1 cellular context compared by ENCODE assay signal in the genomic region with DNA sequence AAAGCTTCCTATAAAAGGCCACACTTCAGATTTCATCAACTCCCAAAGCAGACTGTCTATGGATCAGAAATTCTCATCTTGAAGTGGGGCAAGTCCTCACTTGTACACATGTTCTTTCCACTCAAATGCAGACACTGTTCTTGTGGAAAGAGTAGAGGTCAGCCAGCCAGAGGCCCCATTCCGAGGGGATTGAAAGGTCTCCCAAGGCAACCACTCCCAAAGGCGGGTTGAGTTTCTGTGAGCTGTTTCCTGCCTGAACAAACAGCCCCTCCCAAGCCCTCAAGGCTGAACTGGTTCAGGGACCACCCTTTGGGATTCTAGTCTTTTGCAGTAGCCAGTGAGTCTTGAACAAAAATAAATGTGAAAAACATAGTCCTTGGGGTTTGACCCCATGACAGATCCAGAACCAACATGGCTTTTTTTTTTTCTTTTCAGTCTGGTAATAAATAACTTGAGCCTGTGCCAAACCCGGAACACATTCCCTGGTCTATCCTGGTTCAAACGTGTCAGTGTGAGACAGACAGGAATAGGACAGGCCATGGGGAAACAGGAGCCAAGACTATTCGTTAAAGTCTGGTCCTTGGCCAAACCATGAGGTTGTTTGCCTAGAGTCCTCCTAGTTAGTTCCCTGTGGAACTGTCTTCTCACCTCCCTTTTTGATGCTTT.
TF ChIP-seq lines count a peak whose summit lies in the region.

No MANE protein-coding gene starts in this region.

TF ChIP-seq in HepG2, 621 proteins besides CTCF, POLR2A, EP300 and RAD21 (continued from another document and continues in another):
- TF ChIP-seq ATF7 (IDR thresholded peaks at IDR 0.05), result no peak
- no peak for TF ChIP-seq ATF7 (CRISPR knock-in tag; IDR thresholded peaks at IDR 0.05)
- TF ChIP-seq JUNB (CRISPR knock-in tag; IDR thresholded peaks at IDR 0.05; ENCODE audit: borderline replicate concordance), result no peak
- TF ChIP-seq CENPT (CRISPR knock-in tag; IDR thresholded peaks at IDR 0.05; ENCODE audit: low read depth), result no peak
- TF ChIP-seq ZZZ3 (CRISPR knock-in tag; IDR thresholded peaks at IDR 0.05; ENCODE audit: borderline replicate concordance), result no peak
- TF ChIP-seq, protein P1, sequence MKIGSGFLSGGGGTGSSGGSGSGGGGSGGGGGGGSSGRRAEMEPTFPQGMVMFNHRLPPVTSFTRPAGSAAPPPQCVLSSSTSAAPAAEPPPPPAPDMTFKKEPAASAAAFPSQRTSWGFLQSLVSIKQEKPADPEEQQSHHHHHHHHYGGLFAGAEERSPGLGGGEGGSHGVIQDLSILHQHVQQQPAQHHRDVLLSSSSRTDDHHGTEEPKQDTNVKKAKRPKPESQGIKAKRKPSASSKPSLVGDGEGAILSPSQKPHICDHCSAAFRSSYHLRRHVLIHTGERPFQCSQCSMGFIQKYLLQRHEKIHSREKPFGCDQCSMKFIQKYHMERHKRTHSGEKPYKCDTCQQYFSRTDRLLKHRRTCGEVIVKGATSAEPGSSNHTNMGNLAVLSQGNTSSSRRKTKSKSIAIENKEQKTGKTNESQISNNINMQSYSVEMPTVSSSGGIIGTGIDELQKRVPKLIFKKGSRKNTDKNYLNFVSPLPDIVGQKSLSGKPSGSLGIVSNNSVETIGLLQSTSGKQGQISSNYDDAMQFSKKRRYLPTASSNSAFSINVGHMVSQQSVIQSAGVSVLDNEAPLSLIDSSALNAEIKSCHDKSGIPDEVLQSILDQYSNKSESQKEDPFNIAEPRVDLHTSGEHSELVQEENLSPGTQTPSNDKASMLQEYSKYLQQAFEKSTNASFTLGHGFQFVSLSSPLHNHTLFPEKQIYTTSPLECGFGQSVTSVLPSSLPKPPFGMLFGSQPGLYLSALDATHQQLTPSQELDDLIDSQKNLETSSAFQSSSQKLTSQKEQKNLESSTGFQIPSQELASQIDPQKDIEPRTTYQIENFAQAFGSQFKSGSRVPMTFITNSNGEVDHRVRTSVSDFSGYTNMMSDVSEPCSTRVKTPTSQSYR (CRISPR knock-in tag; IDR thresholded peaks at IDR 0.05; ENCODE audit: borderline replicate concordance), result no peak
- no peak for TF ChIP-seq KAT7 (CRISPR knock-in tag; IDR thresholded peaks at IDR 0.05; ENCODE audit: borderline replicate concordance)
- TF ChIP-seq REXO4 (CRISPR knock-in tag; IDR thresholded peaks at IDR 0.05; ENCODE audit: borderline replicate concordance), result no peak
- no peak for TF ChIP-seq RBFOX2 (IDR thresholded peaks at IDR 0.05; ENCODE audit: low read depth, low read length)
- TF ChIP-seq, protein P2, sequence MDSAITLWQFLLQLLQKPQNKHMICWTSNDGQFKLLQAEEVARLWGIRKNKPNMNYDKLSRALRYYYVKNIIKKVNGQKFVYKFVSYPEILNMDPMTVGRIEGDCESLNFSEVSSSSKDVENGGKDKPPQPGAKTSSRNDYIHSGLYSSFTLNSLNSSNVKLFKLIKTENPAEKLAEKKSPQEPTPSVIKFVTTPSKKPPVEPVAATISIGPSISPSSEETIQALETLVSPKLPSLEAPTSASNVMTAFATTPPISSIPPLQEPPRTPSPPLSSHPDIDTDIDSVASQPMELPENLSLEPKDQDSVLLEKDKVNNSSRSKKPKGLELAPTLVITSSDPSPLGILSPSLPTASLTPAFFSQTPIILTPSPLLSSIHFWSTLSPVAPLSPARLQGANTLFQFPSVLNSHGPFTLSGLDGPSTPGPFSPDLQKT (CRISPR knock-in tag; IDR thresholded peaks at IDR 0.05; ENCODE audit: borderline replicate concordance), result no peak
- TF ChIP-seq HNRNPH1 (optimal IDR thresholded peaks at IDR 0.05; ENCODE audit: low read depth, low read length), result no peak
- TF ChIP-seq, protein P3, sequence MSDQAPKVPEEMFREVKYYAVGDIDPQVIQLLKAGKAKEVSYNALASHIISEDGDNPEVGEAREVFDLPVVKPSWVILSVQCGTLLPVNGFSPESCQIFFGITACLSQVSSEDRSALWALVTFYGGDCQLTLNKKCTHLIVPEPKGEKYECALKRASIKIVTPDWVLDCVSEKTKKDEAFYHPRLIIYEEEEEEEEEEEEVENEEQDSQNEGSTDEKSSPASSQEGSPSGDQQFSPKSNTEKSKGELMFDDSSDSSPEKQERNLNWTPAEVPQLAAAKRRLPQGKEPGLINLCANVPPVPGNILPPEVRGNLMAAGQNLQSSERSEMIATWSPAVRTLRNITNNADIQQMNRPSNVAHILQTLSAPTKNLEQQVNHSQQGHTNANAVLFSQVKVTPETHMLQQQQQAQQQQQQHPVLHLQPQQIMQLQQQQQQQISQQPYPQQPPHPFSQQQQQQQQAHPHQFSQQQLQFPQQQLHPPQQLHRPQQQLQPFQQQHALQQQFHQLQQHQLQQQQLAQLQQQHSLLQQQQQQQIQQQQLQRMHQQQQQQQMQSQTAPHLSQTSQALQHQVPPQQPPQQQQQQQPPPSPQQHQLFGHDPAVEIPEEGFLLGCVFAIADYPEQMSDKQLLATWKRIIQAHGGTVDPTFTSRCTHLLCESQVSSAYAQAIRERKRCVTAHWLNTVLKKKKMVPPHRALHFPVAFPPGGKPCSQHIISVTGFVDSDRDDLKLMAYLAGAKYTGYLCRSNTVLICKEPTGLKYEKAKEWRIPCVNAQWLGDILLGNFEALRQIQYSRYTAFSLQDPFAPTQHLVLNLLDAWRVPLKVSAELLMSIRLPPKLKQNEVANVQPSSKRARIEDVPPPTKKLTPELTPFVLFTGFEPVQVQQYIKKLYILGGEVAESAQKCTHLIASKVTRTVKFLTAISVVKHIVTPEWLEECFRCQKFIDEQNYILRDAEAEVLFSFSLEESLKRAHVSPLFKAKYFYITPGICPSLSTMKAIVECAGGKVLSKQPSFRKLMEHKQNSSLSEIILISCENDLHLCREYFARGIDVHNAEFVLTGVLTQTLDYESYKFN (CRISPR knock-in tag; conservative IDR thresholded peaks at IDR 0.05), result peak; percentile 39
- TF ChIP-seq SMYD3 (CRISPR knock-in tag; IDR thresholded peaks at IDR 0.05), result no peak
- TF ChIP-seq, protein P4, sequence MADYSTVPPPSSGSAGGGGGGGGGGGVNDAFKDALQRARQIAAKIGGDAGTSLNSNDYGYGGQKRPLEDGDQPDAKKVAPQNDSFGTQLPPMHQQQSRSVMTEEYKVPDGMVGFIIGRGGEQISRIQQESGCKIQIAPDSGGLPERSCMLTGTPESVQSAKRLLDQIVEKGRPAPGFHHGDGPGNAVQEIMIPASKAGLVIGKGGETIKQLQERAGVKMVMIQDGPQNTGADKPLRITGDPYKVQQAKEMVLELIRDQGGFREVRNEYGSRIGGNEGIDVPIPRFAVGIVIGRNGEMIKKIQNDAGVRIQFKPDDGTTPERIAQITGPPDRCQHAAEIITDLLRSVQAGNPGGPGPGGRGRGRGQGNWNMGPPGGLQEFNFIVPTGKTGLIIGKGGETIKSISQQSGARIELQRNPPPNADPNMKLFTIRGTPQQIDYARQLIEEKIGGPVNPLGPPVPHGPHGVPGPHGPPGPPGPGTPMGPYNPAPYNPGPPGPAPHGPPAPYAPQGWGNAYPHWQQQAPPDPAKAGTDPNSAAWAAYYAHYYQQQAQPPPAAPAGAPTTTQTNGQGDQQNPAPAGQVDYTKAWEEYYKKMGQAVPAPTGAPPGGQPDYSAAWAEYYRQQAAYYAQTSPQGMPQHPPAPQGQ (CRISPR knock-in tag; IDR thresholded peaks at IDR 0.05; ENCODE audit: borderline replicate concordance), result no peak
- TF ChIP-seq HES4 (CRISPR knock-in tag; IDR thresholded peaks at IDR 0.05; ENCODE audit: borderline replicate concordance), result no peak
- no peak for TF ChIP-seq ZNF446 (CRISPR knock-in tag; IDR thresholded peaks at IDR 0.05)
- TF ChIP-seq RFXANK (CRISPR knock-in tag; IDR thresholded peaks at IDR 0.05), result no peak
- TF ChIP-seq, protein P5, sequence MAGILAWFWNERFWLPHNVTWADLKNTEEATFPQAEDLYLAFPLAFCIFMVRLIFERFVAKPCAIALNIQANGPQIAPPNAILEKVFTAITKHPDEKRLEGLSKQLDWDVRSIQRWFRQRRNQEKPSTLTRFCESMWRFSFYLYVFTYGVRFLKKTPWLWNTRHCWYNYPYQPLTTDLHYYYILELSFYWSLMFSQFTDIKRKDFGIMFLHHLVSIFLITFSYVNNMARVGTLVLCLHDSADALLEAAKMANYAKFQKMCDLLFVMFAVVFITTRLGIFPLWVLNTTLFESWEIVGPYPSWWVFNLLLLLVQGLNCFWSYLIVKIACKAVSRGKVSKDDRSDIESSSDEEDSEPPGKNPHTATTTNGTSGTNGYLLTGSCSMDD (CRISPR knock-in tag; IDR thresholded peaks at IDR 0.05), result no peak
- TF ChIP-seq SRY (CRISPR knock-in tag; IDR thresholded peaks at IDR 0.05), result no peak
- TF ChIP-seq, protein P6, sequence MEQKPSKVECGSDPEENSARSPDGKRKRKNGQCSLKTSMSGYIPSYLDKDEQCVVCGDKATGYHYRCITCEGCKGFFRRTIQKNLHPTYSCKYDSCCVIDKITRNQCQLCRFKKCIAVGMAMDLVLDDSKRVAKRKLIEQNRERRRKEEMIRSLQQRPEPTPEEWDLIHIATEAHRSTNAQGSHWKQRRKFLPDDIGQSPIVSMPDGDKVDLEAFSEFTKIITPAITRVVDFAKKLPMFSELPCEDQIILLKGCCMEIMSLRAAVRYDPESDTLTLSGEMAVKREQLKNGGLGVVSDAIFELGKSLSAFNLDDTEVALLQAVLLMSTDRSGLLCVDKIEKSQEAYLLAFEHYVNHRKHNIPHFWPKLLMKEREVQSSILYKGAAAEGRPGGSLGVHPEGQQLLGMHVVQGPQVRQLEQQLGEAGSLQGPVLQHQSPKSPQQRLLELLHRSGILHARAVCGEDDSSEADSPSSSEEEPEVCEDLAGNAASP (CRISPR knock-in tag; IDR thresholded peaks at IDR 0.05; ENCODE audit: borderline replicate concordance), result no peak
- TF ChIP-seq ZNF382 (CRISPR knock-in tag; IDR thresholded peaks at IDR 0.05; ENCODE audit: borderline replicate concordance), result no peak
- no peak for TF ChIP-seq ZFP36 (IDR thresholded peaks at IDR 0.05; ENCODE audit: borderline replicate concordance, low read depth, low read length, partially characterized antibody)
- TF ChIP-seq SIX1 (CRISPR knock-in tag; IDR thresholded peaks at IDR 0.05; ENCODE audit: borderline replicate concordance), result no peak
- TF ChIP-seq THAP11 (CRISPR knock-in tag; IDR thresholded peaks at IDR 0.05), result no peak
- TF ChIP-seq ZNF670 (CRISPR knock-in tag; IDR thresholded peaks at IDR 0.05; ENCODE audit: borderline replicate concordance), result 0 out of 2 replicates have a peak, but pooled peaks have one; percentile 39
- TF ChIP-seq ZNF501 (CRISPR knock-in tag; IDR thresholded peaks at IDR 0.05), result no peak
- TF ChIP-seq, protein P7, sequence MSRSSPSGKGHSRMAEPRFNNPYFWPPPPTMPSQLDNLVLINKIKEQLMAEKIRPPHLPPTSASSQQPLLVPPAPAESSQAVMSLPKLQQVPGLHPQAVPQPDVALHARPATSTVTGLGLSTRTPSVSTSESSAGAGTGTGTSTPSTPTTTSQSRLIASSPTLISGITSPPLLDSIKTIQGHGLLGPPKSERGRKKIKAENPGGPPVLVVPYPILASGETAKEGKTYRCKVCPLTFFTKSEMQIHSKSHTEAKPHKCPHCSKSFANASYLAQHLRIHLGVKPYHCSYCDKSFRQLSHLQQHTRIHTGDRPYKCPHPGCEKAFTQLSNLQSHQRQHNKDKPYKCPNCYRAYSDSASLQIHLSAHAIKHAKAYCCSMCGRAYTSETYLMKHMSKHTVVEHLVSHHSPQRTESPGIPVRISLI (CRISPR knock-in tag; IDR thresholded peaks at IDR 0.05; ENCODE audit: borderline replicate concordance), result peak; percentile 66
- TF ChIP-seq ZNF232 (CRISPR knock-in tag; IDR thresholded peaks at IDR 0.05; ENCODE audit: borderline replicate concordance), result no peak
- no peak for TF ChIP-seq YY1 (IDR thresholded peaks at IDR 0.05; ENCODE audit: insufficient read depth, insufficient replicate concordance, low read depth, low read length)
- 0 out of 2 replicates have a peak, but pooled peaks have one; percentile 36 for TF ChIP-seq ZNF605 (CRISPR knock-in tag; IDR thresholded peaks at IDR 0.05)
- TF ChIP-seq, protein P8, sequence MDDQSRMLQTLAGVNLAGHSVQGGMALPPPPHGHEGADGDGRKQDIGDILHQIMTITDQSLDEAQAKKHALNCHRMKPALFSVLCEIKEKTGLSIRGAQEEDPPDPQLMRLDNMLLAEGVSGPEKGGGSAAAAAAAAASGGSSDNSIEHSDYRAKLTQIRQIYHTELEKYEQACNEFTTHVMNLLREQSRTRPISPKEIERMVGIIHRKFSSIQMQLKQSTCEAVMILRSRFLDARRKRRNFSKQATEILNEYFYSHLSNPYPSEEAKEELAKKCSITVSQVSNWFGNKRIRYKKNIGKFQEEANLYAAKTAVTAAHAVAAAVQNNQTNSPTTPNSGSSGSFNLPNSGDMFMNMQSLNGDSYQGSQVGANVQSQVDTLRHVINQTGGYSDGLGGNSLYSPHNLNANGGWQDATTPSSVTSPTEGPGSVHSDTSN (CRISPR knock-in tag; IDR thresholded peaks at IDR 0.05; ENCODE audit: borderline replicate concordance), result no peak
- TF ChIP-seq, protein P9, sequence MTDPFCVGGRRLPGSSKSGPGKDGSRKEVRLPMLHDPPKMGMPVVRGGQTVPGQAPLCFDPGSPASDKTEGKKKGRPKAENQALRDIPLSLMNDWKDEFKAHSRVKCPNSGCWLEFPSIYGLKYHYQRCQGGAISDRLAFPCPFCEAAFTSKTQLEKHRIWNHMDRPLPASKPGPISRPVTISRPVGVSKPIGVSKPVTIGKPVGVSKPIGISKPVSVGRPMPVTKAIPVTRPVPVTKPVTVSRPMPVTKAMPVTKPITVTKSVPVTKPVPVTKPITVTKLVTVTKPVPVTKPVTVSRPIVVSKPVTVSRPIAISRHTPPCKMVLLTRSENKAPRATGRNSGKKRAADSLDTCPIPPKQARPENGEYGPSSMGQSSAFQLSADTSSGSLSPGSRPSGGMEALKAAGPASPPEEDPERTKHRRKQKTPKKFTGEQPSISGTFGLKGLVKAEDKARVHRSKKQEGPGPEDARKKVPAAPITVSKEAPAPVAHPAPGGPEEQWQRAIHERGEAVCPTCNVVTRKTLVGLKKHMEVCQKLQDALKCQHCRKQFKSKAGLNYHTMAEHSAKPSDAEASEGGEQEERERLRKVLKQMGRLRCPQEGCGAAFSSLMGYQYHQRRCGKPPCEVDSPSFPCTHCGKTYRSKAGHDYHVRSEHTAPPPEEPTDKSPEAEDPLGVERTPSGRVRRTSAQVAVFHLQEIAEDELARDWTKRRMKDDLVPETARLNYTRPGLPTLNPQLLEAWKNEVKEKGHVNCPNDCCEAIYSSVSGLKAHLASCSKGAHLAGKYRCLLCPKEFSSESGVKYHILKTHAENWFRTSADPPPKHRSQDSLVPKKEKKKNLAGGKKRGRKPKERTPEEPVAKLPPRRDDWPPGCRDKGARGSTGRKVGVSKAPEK (CRISPR knock-in tag; IDR thresholded peaks at IDR 0.05; ENCODE audit: borderline replicate concordance), result 0 out of 2 replicates have a peak, but pooled peaks have one; percentile 46
- TF ChIP-seq GLI4 (CRISPR knock-in tag; IDR thresholded peaks at IDR 0.05; ENCODE audit: borderline replicate concordance), result no peak
- TF ChIP-seq ELF4 (CRISPR knock-in tag; IDR thresholded peaks at IDR 0.05; ENCODE audit: borderline replicate concordance), result no peak
- TF ChIP-seq, protein P10, sequence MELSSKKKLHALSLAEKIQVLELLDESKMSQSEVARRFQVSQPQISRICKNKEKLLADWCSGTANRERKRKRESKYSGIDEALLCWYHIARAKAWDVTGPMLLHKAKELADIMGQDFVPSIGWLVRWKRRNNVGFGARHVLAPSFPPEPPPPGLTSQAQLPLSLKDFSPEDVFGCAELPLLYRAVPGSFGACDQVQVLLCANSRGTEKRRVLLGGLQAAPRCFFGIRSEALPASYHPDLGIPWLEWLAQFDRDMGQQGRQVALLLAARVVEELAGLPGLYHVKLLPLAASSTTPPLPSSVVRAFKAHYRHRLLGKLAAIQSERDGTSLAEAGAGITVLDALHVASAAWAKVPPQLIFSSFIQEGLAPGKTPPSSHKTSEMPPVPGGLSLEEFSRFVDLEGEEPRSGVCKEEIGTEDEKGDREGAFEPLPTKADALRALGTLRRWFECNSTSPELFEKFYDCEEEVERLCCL (CRISPR knock-in tag; IDR thresholded peaks at IDR 0.05; ENCODE audit: borderline replicate concordance), result no peak
